17 cellular contexts compared by ENCODE assay signal in the genomic region with DNA sequence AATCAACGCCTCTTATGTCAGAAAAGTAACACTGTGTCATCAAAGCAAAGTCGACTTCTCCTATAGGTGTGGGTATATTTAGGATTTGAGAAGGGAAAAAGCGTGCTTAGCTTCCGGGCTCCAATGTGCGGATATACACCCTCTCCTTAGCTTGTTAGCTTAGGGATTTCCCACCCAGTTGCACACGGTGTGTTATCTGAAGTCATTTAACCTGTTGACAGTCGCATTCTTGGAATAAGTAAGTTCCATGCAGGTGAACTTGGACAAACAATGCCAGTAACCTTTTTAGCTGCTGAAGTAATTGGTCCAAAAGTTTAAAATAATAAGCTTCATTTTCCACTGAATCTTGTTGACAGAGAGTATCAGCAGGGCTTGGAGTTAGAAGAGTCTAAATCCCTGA.
"Had no signal": no experiment of that assay in that cellular context is flagged by ENCODE, and none has a peak within 500 bp of the region (broad histone marks: within the 10 kb centered on the region; RNA-seq: fewer than 3 reads in every experiment).

No MANE protein-coding gene starts in this region.

- H3K27me3 ChIP-seq: brain microvascular endothelial cell, esophagus muscularis mucosa, upper lobe of left lung had no signal

- H3K36me3 ChIP-seq: brain microvascular endothelial cell, esophagus muscularis mucosa, upper lobe of left lung had no signal

- H3K4me3 ChIP-seq: coronary artery, esophagus muscularis mucosa, upper lobe of left lung had no signal

- H3K27ac ChIP-seq: brain microvascular endothelial cell, coronary artery, upper lobe of left lung had no signal

- H3K9me3 ChIP-seq: esophagus muscularis mucosa, upper lobe of left lung had no signal

- ATAC-seq: left colon, right cardiac atrium had no signal

- DNase-seq: activated CD4-positive, alpha-beta T cell treated with anti-CD3 and anti-CD28 coated beads, Interleukin-2, amount 10 ng/mL, durations not matched to agents 7 days and 5 days; activated CD4-positive, CD25-positive, alpha-beta regulatory T cell; activated gamma-delta T cell treated with Interleukin-2 at 50 U/mL for 16 hours; amygdala; brain microvascular endothelial cell; effector CD4-positive, alpha-beta T cell; left colon; mammary epithelial cell; occipital lobe; right cardiac atrium; small intestine; stimulated activated CD4-positive, alpha-beta T cell treated with anti-CD3 and anti-CD28 coated beads, Interleukin-4, amount 100 ng/mL, for 24 hours; stimulated activated naive CD4-positive, alpha-beta T cell; substantia nigra; upper lobe of left lung had no signal
